10 cellular contexts compared by ENCODE assay signal in the genomic region with DNA sequence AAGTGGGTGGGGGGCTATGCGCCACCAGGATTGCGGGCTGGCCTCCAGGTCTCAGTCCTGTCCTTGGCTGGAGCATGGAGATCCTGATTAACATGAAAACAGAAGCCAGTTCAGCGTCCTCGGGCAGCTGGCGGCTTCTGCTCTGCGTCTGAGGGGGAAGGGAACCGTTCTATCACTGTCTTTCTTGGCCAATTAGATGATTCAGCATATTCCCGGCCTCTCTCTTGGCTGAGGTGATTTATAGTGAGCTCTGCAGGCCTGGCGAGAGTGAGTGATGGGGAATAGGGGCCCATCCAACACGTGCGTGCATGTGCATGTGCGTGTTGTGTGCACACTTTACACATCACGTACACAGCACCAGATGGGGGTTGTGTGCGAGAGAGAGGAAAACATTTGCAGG.
A peak's percentile ranks its signal among the peaks of the same experiment; 100 is the strongest.
DNase-seq lines count a peak whose midpoint lies in the region; ATAC-seq and TF ChIP-seq lines count a peak whose summit lies in the region.
"Had no signal": no experiment of that assay in that cellular context is flagged by ENCODE, and none has a peak within 500 bp of the region (broad histone marks: within the 10 kb centered on the region; RNA-seq: fewer than 3 reads in every experiment).

No MANE protein-coding gene starts in this region.

- no peak overlapping the region for H2AK5ac ChIP-seq in neuronal stem cell (ENCODE audit: low read depth, low read length)

- H2BK120ac ChIP-seq in neuronal stem cell (ENCODE audit: low read depth, low read length) = no peak overlapping the region

- no peak for ATAC-seq in HG03571 (IDR thresholded peaks at IDR 0.05; ENCODE audit: unreplicated experiment)

- H3K27me3 ChIP-seq in neuronal stem cell (ENCODE audit: control insufficient read depth in 3 of 3, insufficient read depth in 3 of 3, low read depth in 1 of 3, low read length in 3 of 3) = no peaks in the 10 kb centered on the region

- peak; percentile 36 for DNase-seq in DMS153 treated with DMSO at 0.1 percent for 48 hours (lab: John Stamatoyannopoulos, UW; ENCODE audit: unreplicated experiment)
- peak; percentile 76 for DNase-seq in NCI-H69 (lab: John Stamatoyannopoulos, UW)
- peak; percentile 24 for DNase-seq in fibroblast of mammary gland (ENCODE audit: low read depth)
- DNase-seq in neuronal stem cell (ENCODE audit: low spot score) = no peak
- DNase-seq in 8988T = no peak
- DNase-seq in activated CD4-positive, alpha-beta T cell treated with anti-CD3 and anti-CD28 coated beads for 4 hours = no peak
- no peak for DNase-seq in dermis blood vessel endothelial cell
- DNase-seq: DND-41, kidney glomerular epithelial cell had no signal

- no peak overlapping the region for H2BK5ac ChIP-seq in neuronal stem cell (ENCODE audit: low read length)

- no peak overlapping the region for H3K4me3 ChIP-seq in fibroblast of mammary gland (ENCODE audit: control insufficient read depth, low read depth, low read length)
- peak overlapping the region in 1 of 2 donors; percentile 18 for H3K4me3 ChIP-seq in neuronal stem cell (ENCODE audit: low read length in 2 of 2)

- H3K9ac ChIP-seq in neuronal stem cell (ENCODE audit: low read depth, low read length, poor library complexity) = no peak overlapping the region

- H2BK12ac ChIP-seq in neuronal stem cell (ENCODE audit: low read length) = no peak overlapping the region

- no peak for TF ChIP-seq CTCF in fibroblast of mammary gland (conservative IDR thresholded peaks at IDR 0.05; ENCODE audit: control insufficient read depth, insufficient read depth, low read depth, low read length)

- no peak overlapping the region for H3K4ac ChIP-seq in neuronal stem cell (ENCODE audit: low read length)

- H3K14ac ChIP-seq in neuronal stem cell (ENCODE audit: low read length) = no peak overlapping the region

- H4K8ac ChIP-seq in neuronal stem cell (ENCODE audit: low read depth, low read length) = no peak overlapping the region

- H4K91ac ChIP-seq in neuronal stem cell (ENCODE audit: low read depth, low read length, poor library complexity) = no peak overlapping the region

- no peaks in the 10 kb centered on the region for H3K79me1 ChIP-seq in neuronal stem cell (ENCODE audit: low read depth, low read length)

- H3K27ac ChIP-seq in neuronal stem cell (replicated peaks; ENCODE audit: low read length) = no peak overlapping the region

- no peaks in the 10 kb centered on the region for H3K36me3 ChIP-seq in neuronal stem cell (replicated peaks in 1 of 2; ENCODE audit: control insufficient read depth in 2 of 2, insufficient read depth in 2 of 2, low read length in 2 of 2)

- peak overlapping the region; percentile 84 for H2AFZ ChIP-seq in neuronal stem cell (ENCODE audit: low read length)

- no CpG with 5 or more reads among the region's 14 CpGs for WGBS in neuronal stem cell (ENCODE audit: extremely low coverage in 2 of 2, insufficient read length in 2 of 2, insufficient replicate concordance in 1 of 2), 2 donors

- no peak overlapping the region for H2BK15ac ChIP-seq in neuronal stem cell (ENCODE audit: low read length)

- H3K4me1 ChIP-seq in neuronal stem cell (ENCODE audit: control insufficient read depth in 2 of 2, insufficient read depth in 1 of 2, low read depth in 1 of 2, low read length in 2 of 2) = peaks cover 5 to 11% of the 10 kb centered on the region in 2 donors

- no peak overlapping the region for H3K4me2 ChIP-seq in neuronal stem cell (ENCODE audit: insufficient read depth, low read length, poor library complexity, severe bottlenecking)

- H3K18ac ChIP-seq in neuronal stem cell (ENCODE audit: low read length) = peak overlapping the region; percentile 44

- no peaks in the 10 kb centered on the region for H3K9me3 ChIP-seq in neuronal stem cell (replicated peaks in 1 of 2; ENCODE audit: control insufficient read depth in 2 of 2, insufficient read depth in 1 of 2, low read depth in 1 of 2, low read length in 2 of 2)

- no peak overlapping the region for H3K23ac ChIP-seq in neuronal stem cell (ENCODE audit: low read depth, low read length, poor library complexity)

Comparison
In these comparisons a context has a peak if more than half of its experiments do, and no peak if none do; other contexts are left out.
1. DNase-seq: peak in DMS153 treated with DMSO at 0.1 percent for 48 hours (single experiment), NCI-H69 (single experiment) and fibroblast of mammary gland (single experiment); none in neuronal stem cell (single experiment), 8988T (single experiment), activated CD4-positive, alpha-beta T cell treated with anti-CD3 and anti-CD28 coated beads for 4 hours (0 of 2) and dermis blood vessel endothelial cell (single experiment).